In genomic region chr2:45765007-45765767, GRCh38 we compare ENCODE assay signal across 17 cellular contexts.
DNase-seq lines count a peak whose midpoint lies in the region; ATAC-seq and TF ChIP-seq lines count a peak whose summit lies in the region.
"Had no signal": no experiment of that assay in that cellular context is flagged by ENCODE, and none has a peak within 500 bp of the region (broad histone marks: within the 10 kb centered on the region; RNA-seq: fewer than 3 reads in every experiment).

No MANE protein-coding gene starts in this region.

- H3K9me3 ChIP-seq in left ventricle myocardium inferior (replicated peaks): no peaks in the 10 kb centered on the region
- H3K9me3 ChIP-seq in CD4-positive, alpha-beta memory T cell (ENCODE audit: control insufficient read depth in 1 of 2, low read length in 2 of 2): no peaks in the 10 kb centered on the region
- H3K9me3 ChIP-seq: gastroesophageal sphincter had no signal

- DNase-seq in left ventricle myocardium inferior (no peak), cardiac septum (ENCODE audit: low spot score) (no peak), OCI-M1 (lab: John Stamatoyannopoulos, UW) (peak; percentile 22), left colon (no peak), germinal center (ENCODE audit: low spot score) (no peak)
- no peak for DNase-seq in stimulated activated naive B cell treated with anti-CD40 and anti-IgM and Interleukin-4, amounts not matched to agents 10 μg/mL and 1 μg/mL and 100 μg/mL, for 72 hours
- DNase-seq in CD4-positive, alpha-beta memory T cell: no peak
- DNase-seq: activated effector memory CD4-positive, alpha-beta T cell treated with Interleukin-2 at 50 U/mL for 16 hours; amniotic stem cell; NCI-H187; NCI-H510A treated with DMSO at 0.1 percent for 48 hours; stimulated activated CD4-positive, alpha-beta T cell treated with anti-CD3 and anti-CD28 coated beads, Interleukin-4, amount 100 ng/mL, for 4 hours had no signal

- H3K4me1 ChIP-seq in left ventricle myocardium inferior: peaks cover 56% of the 10 kb centered on the region
- H3K4me1 ChIP-seq in CD4-positive, alpha-beta memory T cell (ENCODE audit: insufficient read depth, low read length): no peaks in the 10 kb centered on the region

- H3K4me3 ChIP-seq in left ventricle myocardium inferior: peak overlapping the region; percentile 2
- H3K4me3 ChIP-seq in CD4-positive, alpha-beta memory T cell (ENCODE audit: low read length in 2 of 2): no peak overlapping the region
- H3K4me3 ChIP-seq: gastroesophageal sphincter had no signal

- CTCF ChIA-PET in CD4-positive, alpha-beta memory T cell (lab: Charles Lee; ENCODE audit: partially characterized antibody): interaction anchor here (2.0 kb wide), 1 partner anchor 14 kb away, joined by 10 read pairs; no protein-coding TSS in a partner anchor

- peak overlapping the region; percentile 15 to 33 for H3K4me3 Mint-ChIP-seq in stimulated activated naive B cell treated with anti-CD40 and anti-IgM and Interleukin-4, amounts not matched to agents 10 μg/mL and 1 μg/mL and 100 μg/mL, for 72 hours
- H3K4me3 Mint-ChIP-seq in CD4-positive, alpha-beta memory T cell: no peak overlapping the region
- H3K4me3 Mint-ChIP-seq: type B pancreatic cell, WTC11 had no signal

- intact Hi-C loops in left ventricle myocardium inferior (cut with micrococcal nuclease) (no loop called here), cardiac septum (cut with DNase I) (no loop called here), left colon (cut with DNase I, micrococcal nuclease) (no loop called here)
- intact Hi-C loops in CD4-positive, alpha-beta memory T cell (cut with micrococcal nuclease): no loop called here

- H3K27me3 Mint-ChIP-seq in stimulated activated naive B cell treated with anti-CD40 and anti-IgM and Interleukin-4, amounts not matched to agents 10 μg/mL and 1 μg/mL and 100 μg/mL, for 72 hours: no peaks in the 10 kb centered on the region
- no peaks in the 10 kb centered on the region for H3K27me3 Mint-ChIP-seq in CD4-positive, alpha-beta memory T cell

- no peaks in the 10 kb centered on the region for H3K27me3 ChIP-seq in left ventricle myocardium inferior (ENCODE audit: low read depth)
- H3K27me3 ChIP-seq in CD4-positive, alpha-beta memory T cell (ENCODE audit: insufficient read depth, low read length): no peaks in the 10 kb centered on the region
- H3K27me3 ChIP-seq: gastroesophageal sphincter had no signal

- ATAC-seq in left colon (peak; percentile 15), HG02642 (IDR thresholded peaks at IDR 0.05; ENCODE audit: poor library complexity, unreplicated experiment) (no peak)
- peak; percentile 94 to 96 for ATAC-seq in stimulated activated naive B cell treated with anti-CD40 and anti-IgM and Interleukin-4, amounts not matched to agents 10 μg/mL and 1 μg/mL and 100 μg/mL, for 72 hours (replicated peaks)
- ATAC-seq: gastroesophageal sphincter, Panc1, WTC11 had no signal

- H3K36me3 ChIP-seq in left ventricle myocardium inferior: no peaks in the 10 kb centered on the region
- H3K36me3 ChIP-seq in CD4-positive, alpha-beta memory T cell (ENCODE audit: insufficient read depth, low read length): no peaks in the 10 kb centered on the region
- H3K36me3 ChIP-seq: gastroesophageal sphincter had no signal

- POLR2A ChIA-PET in CD4-positive, alpha-beta memory T cell (lab: Charles Lee; ENCODE audit: partially characterized antibody): no interaction called here

- H3K9me3 Mint-ChIP-seq in stimulated activated naive B cell treated with anti-CD40 and anti-IgM and Interleukin-4, amounts not matched to agents 10 μg/mL and 1 μg/mL and 100 μg/mL, for 72 hours: no peaks in the 10 kb centered on the region
- no peaks in the 10 kb centered on the region for H3K9me3 Mint-ChIP-seq in CD4-positive, alpha-beta memory T cell
- H3K9me3 Mint-ChIP-seq: WTC11 had no signal

- H3K27ac Mint-ChIP-seq in stimulated activated naive B cell treated with anti-CD40 and anti-IgM and Interleukin-4, amounts not matched to agents 10 μg/mL and 1 μg/mL and 100 μg/mL, for 72 hours: peak overlapping the region; percentile 59
- H3K27ac Mint-ChIP-seq in CD4-positive, alpha-beta memory T cell: no peak overlapping the region
- H3K27ac Mint-ChIP-seq: type B pancreatic cell, WTC11 had no signal

- TF ChIP-seq CTCF in left ventricle myocardium inferior (IDR thresholded peaks at IDR 0.05; ENCODE audit: borderline replicate concordance): no peak

- H3K4me1 Mint-ChIP-seq in stimulated activated naive B cell treated with anti-CD40 and anti-IgM and Interleukin-4, amounts not matched to agents 10 μg/mL and 1 μg/mL and 100 μg/mL, for 72 hours: peaks cover 45 to 84% of the 10 kb centered on the region in 2 donors
- H3K4me1 Mint-ChIP-seq in CD4-positive, alpha-beta memory T cell: peaks cover 0 to 6% (median 1%) of the 10 kb centered on the region in 4 donors

- peak overlapping the region; percentile 29 for H3K27ac ChIP-seq in left ventricle myocardium inferior (replicated peaks)
- no peak overlapping the region for H3K27ac ChIP-seq in CD4-positive, alpha-beta memory T cell (ENCODE audit: low read depth, low read length)

- H3K36me3 Mint-ChIP-seq in stimulated activated naive B cell treated with anti-CD40 and anti-IgM and Interleukin-4, amounts not matched to agents 10 μg/mL and 1 μg/mL and 100 μg/mL, for 72 hours: no peaks in the 10 kb centered on the region
- peaks cover 0 to 1% of the 10 kb centered on the region in 2 donors for H3K36me3 Mint-ChIP-seq in CD4-positive, alpha-beta memory T cell
- H3K36me3 Mint-ChIP-seq: WTC11 had no signal

Comparison
In these comparisons a context has a peak if more than half of its experiments do, and no peak if none do; other contexts are left out.
1. H3K4me3 Mint-ChIP-seq: peak in stimulated activated naive B cell treated with anti-CD40 and anti-IgM and Interleukin-4, amounts not matched to agents 10 μg/mL and 1 μg/mL and 100 μg/mL, for 72 hours (2 of 2); none in CD4-positive, alpha-beta memory T cell (0 of 8).